8 cellular contexts compared by ENCODE assay signal in genomic region chr17:14205992-14206461, GRCh38. TPM values are rescaled to one million over a fixed set of nuclear protein-coding genes. Genes with fewer than 3 reads are reported as not detected.
A peak's percentile ranks its signal among the peaks of the same experiment; 100 is the strongest.
DNase-seq lines count a peak whose midpoint lies in the region; ATAC-seq, FAIRE-seq and TF ChIP-seq lines count a peak whose summit lies in the region.

No MANE protein-coding gene starts in this region.

- no peak for FAIRE-seq in frontal cortex (lab: Jason Lieb, UNC)

- H3K4me1 Mint-ChIP-seq in HFFc6 (ENCODE audit: low read depth), result no peaks in the 10 kb centered on the region; the same call in 1 of the 2 replicates

- no peak overlapping the region for H3K4me3 Mint-ChIP-seq in HFFc6

- no peak for ATAC-seq in GM21576 (IDR thresholded peaks at IDR 0.05; ENCODE audit: unreplicated experiment)

- no peaks in the 10 kb centered on the region; the same call in 1 of the 2 replicates for H3K36me3 ChIP-seq in H7 (replicated peaks; ENCODE audit: control insufficient read depth, insufficient read depth, low read length)
- H3K36me3 ChIP-seq in spleen, result peaks cover 0 to 63% (median 19%) of the 10 kb centered on the region in 6 donors

- no peak overlapping the region for H3K27ac Mint-ChIP-seq in HFFc6

- H3K9me3 Mint-ChIP-seq in HFFc6, result no peaks in the 10 kb centered on the region

- H3K4me3 ChIP-seq in H7 (ENCODE audit: insufficient read depth, low read depth, low read length), result no peak overlapping the region
- no peak overlapping the region for H3K4me3 ChIP-seq in spleen

- TF ChIP-seq CTCF in spleen (IDR thresholded peaks at IDR 0.05 in 8 of 11, conservative IDR thresholded peaks at IDR 0.05 in 3 of 11) (no peak), HFFc6 (IDR thresholded peaks at IDR 0.05) (no peak), GM13976 (IDR thresholded peaks at IDR 0.05; ENCODE audit: borderline replicate concordance, control extremely low read depth, extremely low read depth, insufficient read depth, missing control alignments) (no peak)

- DNase-seq in H7 (peak; percentile 22), cerebellum (ENCODE audit: low spot score) (peak; percentile 83), spleen (peak; percentile 74), frontal cortex (ENCODE audit: low spot score in 2 of 2) (no peak), HFFc6 (no peak), GM13976 (ENCODE audit: low spot score) (no peak)
- peak; percentile 64 for DNase-seq in activated CD4-positive, alpha-beta T cell treated with anti-CD3 and anti-CD28 coated beads for 1 hour

- H3K27me3 Mint-ChIP-seq in HFFc6 (ENCODE audit: insufficient read depth), result no peaks in the 10 kb centered on the region

- in situ Hi-C loops in GM13976 (cut with MboI; ENCODE audit: low sequenced_read_pairs, unreplicated experiment), result no loop called here

- no peaks in the 10 kb centered on the region for H3K9me3 ChIP-seq in spleen

- H3K4me1 ChIP-seq in spleen, result peaks cover 0 to 53% (median 19%) of the 10 kb centered on the region in 6 donors

- intact Hi-C loops in spleen (cut with DNase I; ENCODE audit: low total_unique reads), result no loop called here

- WGBS in spleen, 5 donors, result 76 to 89% (median 82%) methylated on average over 5 to 13 of the region's 13 CpGs

- peak overlapping the region in 2 of 8 donors; percentile 29 to 58 for H3K27ac ChIP-seq in spleen

- H3K36me3 Mint-ChIP-seq in HFFc6 (ENCODE audit: low read depth), result peaks cover 16% of the 10 kb centered on the region

- H3K27me3 ChIP-seq in H7 (ENCODE audit: control insufficient read depth, insufficient read depth, low read length), result no peaks in the 10 kb centered on the region
- no peaks in the 10 kb centered on the region for H3K27me3 ChIP-seq in spleen (replicated peaks in 1 of 7)

- TF ChIP-seq POLR2A in spleen (IDR thresholded peaks at IDR 0.05), result no peak

RNA-seq across cellular contexts. Expression of gene CDRT15, which starts 30.6 kb away (rescaled TPM):
- not detected in 2 replicates for total RNA-seq in H7 (2014; rRNA removed; shearing (Covaris generic))
- total RNA-seq in cerebellum, result not detected
- not detected for total RNA-seq in spleen
- polyA plus RNA-seq in spleen, result not detected
- total RNA-seq in frontal cortex, result not detected
- not detected for total RNA-seq in HFFc6 (2021; fragmentation: NEBNext Ultra II Directional; extraction: Animal tissue kit (Norgen Biotek cat#: 25700))

Comparison
In these comparisons a context has a peak if more than half of its experiments do, and no peak if none do; other contexts are left out.
1. DNase-seq: peak in H7 (single experiment), activated CD4-positive, alpha-beta T cell treated with anti-CD3 and anti-CD28 coated beads for 1 hour (single experiment), cerebellum (single experiment) and spleen (single experiment); none in frontal cortex (0 of 2), HFFc6 (single experiment) and GM13976 (single experiment).